In the genomic region with DNA sequence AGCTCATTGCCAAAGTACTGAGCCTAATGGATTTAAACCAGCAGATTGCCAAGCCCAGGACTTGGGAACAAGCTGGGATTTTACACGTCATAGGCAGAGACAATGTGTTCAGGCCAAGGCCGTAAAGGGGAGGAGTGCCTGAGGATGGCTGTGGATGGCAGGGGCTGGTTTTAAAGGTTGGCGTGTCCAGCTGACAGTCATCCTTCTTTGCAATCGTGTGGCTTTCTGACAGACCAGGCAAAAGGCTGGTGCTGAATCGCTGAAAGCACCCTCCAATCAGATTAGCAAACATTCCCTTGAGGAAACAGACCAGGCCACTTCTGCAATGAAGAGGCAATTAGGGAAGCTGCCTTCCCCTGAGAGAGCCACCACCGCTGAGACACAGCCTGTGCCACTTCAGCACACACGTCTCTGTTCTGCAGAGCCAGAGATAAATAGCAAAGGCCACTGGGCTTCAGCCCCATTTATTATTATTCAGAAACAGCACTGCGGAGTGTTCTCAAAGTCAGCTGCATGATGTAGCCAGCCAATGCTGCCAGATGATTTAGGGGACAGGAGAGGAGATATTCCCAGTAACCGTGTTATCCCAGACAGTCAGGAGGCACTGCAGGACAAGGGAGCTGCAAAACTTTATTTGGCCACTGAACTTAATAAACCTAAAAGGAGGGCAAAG, we compare ENCODE assay signal across 12 cellular contexts. TPM values are rescaled to one million over a fixed set of nuclear protein-coding genes. Genes with fewer than 3 reads are reported as not detected.
DNase-seq lines count a peak whose midpoint lies in the region; ATAC-seq and TF ChIP-seq lines count a peak whose summit lies in the region.
"Had no signal": no experiment of that assay in that cellular context is flagged by ENCODE, and none has a peak within 500 bp of the region (broad histone marks: within the 10 kb centered on the region; RNA-seq: fewer than 3 reads in every experiment).

No MANE protein-coding gene starts in this region.

- H3K4me1 ChIP-seq in gastroesophageal sphincter (peaks cover 5 to 83% (median 37%) of the 10 kb centered on the region in 3 donors), gastrocnemius medialis (peaks cover 33 to 70% of the 10 kb centered on the region in 2 donors)

- no peaks in the 10 kb centered on the region for H3K36me3 Mint-ChIP-seq in mesothelial cell of epicardium

- TF ChIP-seq EP300 in gastroesophageal sphincter (IDR thresholded peaks at IDR 0.05), result no peak

- no peak overlapping the region for H3K27ac Mint-ChIP-seq in mesothelial cell of epicardium
- H3K27ac Mint-ChIP-seq: activated B cell treated with CpG ODN at 0.5 μM for 24 hours, progenitor cell of endocrine pancreas had no signal

- H3K27ac ChIP-seq in gastroesophageal sphincter (peak overlapping the region in 3 of 4 donors; percentile 70 to 82 (median 77)), gastrocnemius medialis (peak overlapping the region; percentile 40 to 90 (median 50))

- H3K9me3 Mint-ChIP-seq in mesothelial cell of epicardium, result no peaks in the 10 kb centered on the region
- H3K9me3 Mint-ChIP-seq: activated B cell treated with CpG ODN at 0.5 μM for 24 hours had no signal

- in situ Hi-C loops in gastrocnemius medialis (cut with MboI; ENCODE audit: low sequenced_read_pairs in 4 of 4), result loop anchor here in 1 of 4 donors (10.0 kb wide), 1 partner anchor 378 kb away; no protein-coding TSS in a partner anchor

- H3K27me3 Mint-ChIP-seq in mesothelial cell of epicardium (ENCODE audit: low read depth), result no peaks in the 10 kb centered on the region

- peak; percentile 49 for ATAC-seq in gastroesophageal sphincter
- ATAC-seq in gastrocnemius medialis, result peak; percentile 68 to 77
- ATAC-seq in GM18520 (IDR thresholded peaks at IDR 0.05; ENCODE audit: unreplicated experiment), result no peak
- no peak for ATAC-seq in HG03571 (IDR thresholded peaks at IDR 0.05; ENCODE audit: unreplicated experiment)
- ATAC-seq: HCT116 had no signal

- H3K4me3 Mint-ChIP-seq in mesothelial cell of epicardium, result no peak overlapping the region
- H3K4me3 Mint-ChIP-seq: activated B cell treated with CpG ODN at 0.5 μM for 24 hours had no signal

- no peak overlapping the region for H3K4me3 ChIP-seq in NB4 (ENCODE audit: low read depth, low read length)
- H3K4me3 ChIP-seq in gastroesophageal sphincter, result no peak overlapping the region
- no peak overlapping the region for H3K4me3 ChIP-seq in gastrocnemius medialis

- DNase-seq in NB4 (ENCODE audit: low read depth) (peak; percentile 82), NCI-H748 treated with DMSO at 0.1 percent for 48 hours (lab: John Stamatoyannopoulos, UW) (peak; percentile 15), gastrocnemius medialis (peak; percentile 26 to 63), mesothelial cell of epicardium (ENCODE audit: low spot score in 2 of 2, unreplicated experiment in 2 of 2) (no peak)
- no peak for DNase-seq in activated CD4-positive, alpha-beta T cell treated with anti-CD3 and anti-CD28 coated beads, Interleukin-2, amount 50 U/mL, for 4 hours
- DNase-seq: activated B cell treated with CpG ODN at 0.5 μM for 24 hours; activated naive CD4-positive, alpha-beta T cell treated with anti-CD3 and anti-CD28 coated beads, Interleukin-2, amount 50 U/mL, for 16 hours had no signal

- H3K27me3 ChIP-seq in gastroesophageal sphincter (no peaks in the 10 kb centered on the region), gastrocnemius medialis (no peaks in the 10 kb centered on the region)

- H3K9me3 ChIP-seq in gastroesophageal sphincter (no peaks in the 10 kb centered on the region), gastrocnemius medialis (no peaks in the 10 kb centered on the region)

- peaks cover 52% of the 10 kb centered on the region for H3K4me1 Mint-ChIP-seq in mesothelial cell of epicardium
- H3K4me1 Mint-ChIP-seq: activated B cell treated with CpG ODN at 0.5 μM for 24 hours had no signal

- TF ChIP-seq POLR2A in NB4 (IDR thresholded peaks at IDR 0.05; ENCODE audit: extremely low read depth, insufficient read length), result no peak
- TF ChIP-seq POLR2A in gastroesophageal sphincter (IDR thresholded peaks at IDR 0.05), result no peak
- TF ChIP-seq POLR2A in gastrocnemius medialis (IDR thresholded peaks at IDR 0.05), result no peak

- 0 to 25% methylated on average over 1 to 7 of the region's 9 CpGs for WGBS in gastroesophageal sphincter (ENCODE audit: low coverage in 1 of 2), 2 donors

- TF ChIP-seq CTCF in NB4 (IDR thresholded peaks at IDR 0.05; ENCODE audit: low read depth, low read length) (no peak), gastroesophageal sphincter (IDR thresholded peaks at IDR 0.05) (peak in 3 of 4 experiments; percentile 29 to 49 (median 44)), gastrocnemius medialis (IDR thresholded peaks at IDR 0.05 in 4 of 5, conservative IDR thresholded peaks at IDR 0.05 in 1 of 5) (peak in 2 of 5 experiments; percentile 21 to 30), mesothelial cell of epicardium (IDR thresholded peaks at IDR 0.05; ENCODE audit: unreplicated experiment) (no peak)

- H3K36me3 ChIP-seq in gastroesophageal sphincter (no peaks in the 10 kb centered on the region), gastrocnemius medialis (no peaks in the 10 kb centered on the region)

- intact Hi-C loops in gastrocnemius medialis (cut with DNase I; ENCODE audit: low total_unique reads), result loop anchor here (5.0 to 10.0 kb wide), 3 partner anchors 55 to 378 kb away; partner anchors contain the start of gene GALNT18

RNA-seq across cellular contexts. Expression of gene CSNK2A3, which starts 54.2 kb away (rescaled TPM):
- total RNA-seq in gastroesophageal sphincter (1 to 10 TPM in 2 of 4 donors, under 1 TPM in 2; 0.59 to 2.2 (median 1.1) TPM), gastrocnemius medialis (1 to 10 TPM in 2 of 4 donors, under 1 TPM in 2; 0.68 to 1.6 (median 1.0) TPM), mesothelial cell of epicardium (1.1 to 2.8 TPM (median 1.9 TPM) in 3 replicates)

Comparison
In these comparisons a context has a peak if more than half of its experiments do, and no peak if none do; other contexts are left out.
1. DNase-seq: peak in NB4 (single experiment), NCI-H748 treated with DMSO at 0.1 percent for 48 hours (single experiment) and gastrocnemius medialis (2 of 2); none in mesothelial cell of epicardium (0 of 2) and activated CD4-positive, alpha-beta T cell treated with anti-CD3 and anti-CD28 coated beads, Interleukin-2, amount 50 U/mL, for 4 hours (0 of 2).
2. CTCF ChIP-seq: peak in gastroesophageal sphincter (3 of 4); none in NB4 (single experiment) and mesothelial cell of epicardium (single experiment).
3. ATAC-seq: peak in gastroesophageal sphincter (single experiment) and gastrocnemius medialis (2 of 2); none in GM18520 (single experiment) and HG03571 (single experiment).